ENCODE assay signal across 20 cellular contexts in genomic region chr10:59771162-59771807, GRCh38. TPM values are rescaled to one million over a fixed set of nuclear protein-coding genes. Genes with fewer than 3 reads are reported as not detected.
DNase-seq lines count a peak whose midpoint lies in the region; ATAC-seq and TF ChIP-seq lines count a peak whose summit lies in the region.
"Had no signal": no experiment of that assay in that cellular context is flagged by ENCODE, and none has a peak within 500 bp of the region (broad histone marks: within the 10 kb centered on the region; RNA-seq: fewer than 3 reads in every experiment).

No MANE protein-coding gene starts in this region.

- peaks cover 31% of the 10 kb centered on the region for H3K4me1 Mint-ChIP-seq in Calu3 (ENCODE audit: low read depth, unreplicated experiment)
- no peaks in the 10 kb centered on the region for H3K4me1 Mint-ChIP-seq in central memory CD8-positive, alpha-beta T cell
- H3K4me1 Mint-ChIP-seq: B cell; CD4-positive, CD25-positive, alpha-beta regulatory T cell had no signal

- no peak for ATAC-seq in central memory CD8-positive, alpha-beta T cell (replicated peaks; ENCODE audit: extremely low read depth, poor library complexity, severe bottlenecking)
- peak; percentile 93 for ATAC-seq in mucosa of descending colon
- ATAC-seq: CD8-positive, alpha-beta T cell had no signal

- H3K36me3 Mint-ChIP-seq in Calu3 (ENCODE audit: insufficient read depth, unreplicated experiment), result no peaks in the 10 kb centered on the region
- H3K36me3 Mint-ChIP-seq in central memory CD8-positive, alpha-beta T cell (ENCODE audit: insufficient read depth), result no peaks in the 10 kb centered on the region
- H3K36me3 Mint-ChIP-seq: CD4-positive, CD25-positive, alpha-beta regulatory T cell; CD8-positive, alpha-beta T cell had no signal

- no peak overlapping the region for H3K4me3 ChIP-seq in mucosa of descending colon
- no peak overlapping the region for H3K4me3 ChIP-seq in transverse colon
- H3K4me3 ChIP-seq: BLaER1, GM23248 had no signal

- H3K4me3 Mint-ChIP-seq in Calu3 (ENCODE audit: low read depth, unreplicated experiment), result peak overlapping the region; percentile 33
- no peak overlapping the region for H3K4me3 Mint-ChIP-seq in central memory CD8-positive, alpha-beta T cell
- H3K4me3 Mint-ChIP-seq: B cell; CD8-positive, alpha-beta T cell had no signal

- DNase-seq in Calu3 (peak; percentile 38), mucosa of descending colon (peak in 2 of 3 donors; percentile 55 to 78), transverse colon (peak; percentile 47), NCI-H82 treated with DMSO at 0.1 percent for 48 hours (lab: John Stamatoyannopoulos, UW; ENCODE audit: unreplicated experiment) (no peak), NCI-H226 (no peak), AG08395 (ENCODE audit: low spot score) (no peak)
- no peak for DNase-seq in central memory CD8-positive, alpha-beta T cell (ENCODE audit: low spot score in 2 of 2)
- DNase-seq: CD4-positive, CD25-positive, alpha-beta regulatory T cell; CD8-positive, alpha-beta T cell; DMS153; DND-41; GM23248; H7; HCEC 1CT had no signal

- peaks cover 5% of the 10 kb centered on the region for H3K4me1 ChIP-seq in mucosa of descending colon (ENCODE audit: low read depth)
- peaks cover 0 to 23% (median 9%) of the 10 kb centered on the region in 4 donors for H3K4me1 ChIP-seq in transverse colon
- H3K4me1 ChIP-seq: BLaER1 had no signal

- in situ Hi-C loops in transverse colon (cut with MboI; ENCODE audit: low pct_ligation_motif_present in 1 of 4, low pct_unique_long_range_greater_than_20kb in 1 of 4, low sequenced_read_pairs in 3 of 4), result no loop called here

- H3K9me3 ChIP-seq in mucosa of descending colon (no peaks in the 10 kb centered on the region), transverse colon (no peaks in the 10 kb centered on the region)

- peak overlapping the region; percentile 18 to 73 (median 38) for H3K27ac ChIP-seq in transverse colon
- H3K27ac ChIP-seq: BLaER1, C4-2B, GM23248 had no signal

- peak overlapping the region; percentile 24 for H3K27ac Mint-ChIP-seq in Calu3 (ENCODE audit: unreplicated experiment)
- peak overlapping the region; percentile 36 for H3K27ac Mint-ChIP-seq in central memory CD8-positive, alpha-beta T cell (ENCODE audit: low read depth)
- H3K27ac Mint-ChIP-seq: B cell; CD4-positive, CD25-positive, alpha-beta regulatory T cell; CD8-positive, alpha-beta T cell had no signal

- WGBS in transverse colon (ENCODE audit: low coverage in 1 of 2), 2 donors, result 65% methylated on average over 7 of the region's 7 CpGs; no CpG with 5 or more reads in 1 of the 2 donors

- TF ChIP-seq EP300 in transverse colon (IDR thresholded peaks at IDR 0.05; ENCODE audit: low read depth), result no peak

- no peak for TF ChIP-seq POLR2A in transverse colon (IDR thresholded peaks at IDR 0.05)

- H3K27me3 ChIP-seq in transverse colon, result no peaks in the 10 kb centered on the region
- H3K27me3 ChIP-seq: BLaER1 had no signal

- no TSS peak for BruUV-seq in Calu3 (replicated peaks; lab: Mats Ljungman, UMichigan)

- H3K27me3 Mint-ChIP-seq in Calu3 (ENCODE audit: unreplicated experiment), result no peaks in the 10 kb centered on the region
- H3K27me3 Mint-ChIP-seq in central memory CD8-positive, alpha-beta T cell, result peaks cover 19% of the 10 kb centered on the region
- H3K27me3 Mint-ChIP-seq: CD4-positive, CD25-positive, alpha-beta regulatory T cell had no signal

- CTCF ChIA-PET in Calu3 (lab: Charles Lee), result interaction anchor here (0.6 kb wide), 1 partner anchor 48 kb away, joined by 3 read pairs; no protein-coding TSS in a partner anchor

- no peak for TF ChIP-seq CTCF in Calu3 (IDR thresholded peaks at IDR 0.05; ENCODE audit: unreplicated experiment)
- no peak for TF ChIP-seq CTCF in mucosa of descending colon (IDR thresholded peaks at IDR 0.05)
- TF ChIP-seq CTCF in transverse colon (IDR thresholded peaks at IDR 0.05), result no peak

- no peaks in the 10 kb centered on the region for H3K36me3 ChIP-seq in mucosa of descending colon (ENCODE audit: low read depth)
- H3K36me3 ChIP-seq in transverse colon, result no peaks in the 10 kb centered on the region
- H3K36me3 ChIP-seq: BLaER1 had no signal

- H3K9me3 Mint-ChIP-seq in Calu3 (ENCODE audit: low read depth, unreplicated experiment), result peaks cover 2% of the 10 kb centered on the region
- H3K9me3 Mint-ChIP-seq in central memory CD8-positive, alpha-beta T cell, result no peaks in the 10 kb centered on the region

- intact Hi-C loops in Calu3 (cut with micrococcal nuclease; ENCODE audit: unreplicated experiment) (no loop called here), mucosa of descending colon (cut with DNase I, micrococcal nuclease) (no loop called here), transverse colon (cut with DNase I; ENCODE audit: low total_unique reads) (no loop called here)

RNA-seq across cellular contexts. Expression of gene MRLN, which starts 18.0 kb away (rescaled TPM):
- total RNA-seq in Calu3 (2022) (not detected in 2 replicates), mucosa of descending colon (not detected), transverse colon (not detected)
- total RNA-seq: A172; A673; B cell; CD4-positive, CD25-positive, alpha-beta regulatory T cell; CD8-positive, alpha-beta T cell; GM23248; H1; H7 had no signal

Comparison
In these comparisons a context has a peak if more than half of its experiments do, and no peak if none do; other contexts are left out.
1. DNase-seq: peak in Calu3 (single experiment), mucosa of descending colon (2 of 3) and transverse colon (single experiment); none in central memory CD8-positive, alpha-beta T cell (0 of 2), NCI-H82 treated with DMSO at 0.1 percent for 48 hours (single experiment), NCI-H226 (single experiment) and AG08395 (single experiment).